ENCODE assay signal across 24 cellular contexts in the genomic region with DNA sequence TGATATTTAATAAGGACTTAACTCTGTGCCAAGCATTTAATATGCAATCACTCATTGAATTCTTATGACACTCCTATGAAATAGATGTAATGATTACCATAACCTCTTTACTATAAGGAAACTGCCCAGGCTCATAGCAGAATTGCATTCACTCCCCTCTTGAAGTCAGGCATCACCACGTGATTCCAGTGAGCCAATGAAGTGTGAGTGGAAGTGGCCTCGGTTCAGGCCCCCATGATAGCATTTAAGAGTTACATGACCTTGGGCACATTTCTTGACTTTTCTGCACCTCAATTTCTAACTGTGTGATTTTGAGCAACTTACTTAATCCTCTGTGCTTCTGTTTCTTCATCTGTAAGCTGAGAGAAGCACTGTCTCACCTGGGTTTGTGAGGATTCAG.
"Had no signal": no experiment of that assay in that cellular context is flagged by ENCODE, and none has a peak within 500 bp of the region (broad histone marks: within the 10 kb centered on the region; RNA-seq: fewer than 3 reads in every experiment).

No MANE protein-coding gene starts in this region.

- H3K4me1 ChIP-seq: neural progenitor cell, parathyroid adenoma, psoas muscle, suprapubic skin, testis, tibial artery, transverse colon, upper lobe of right lung, uterus had no signal

- H3K27me3 Mint-ChIP-seq: stimulated activated naive CD8-positive, alpha-beta T cell treated with anti-CD3 and anti-CD28 coated beads, Interleukin-15, amount 100 ng/mL, for 72 hours had no signal

- H3K36me3 ChIP-seq: neural progenitor cell, ovary, spleen, suprapubic skin, tibial artery, transverse colon, upper lobe of right lung, uterus had no signal

- H3K79me2 ChIP-seq: parathyroid adenoma had no signal

- H3K9me3 Mint-ChIP-seq: natural killer cell; nephron; neural progenitor cell; stimulated activated naive CD8-positive, alpha-beta T cell treated with anti-CD3 and anti-CD28 coated beads, Interleukin-15, amount 100 ng/mL, for 72 hours; type B pancreatic cell had no signal

- DNase-seq: natural killer cell; occipital lobe; psoas muscle; spleen; stimulated activated CD4-positive, alpha-beta T cell treated with anti-CD3 and anti-CD28 coated beads, Interleukin-12 subunit alpha, Interleukin-12 subunit beta, amount 100 ng/mL, for 4 hours; stimulated activated CD4-positive, alpha-beta T cell treated with anti-CD3 and anti-CD28 coated beads, Interleukin-4, amount 100 ng/mL, for 1 hour; stimulated activated CD8-positive, alpha-beta memory T cell treated with anti-CD3 and anti-CD28 coated beads, Interleukin-4, amount 100 ng/mL, for 48 hours; stimulated activated naive CD8-positive, alpha-beta T cell treated with anti-CD3 and anti-CD28 coated beads, Interleukin-15, Interleukin-2, amounts not matched to agents 100 U/mL and 50 U/mL, for 24 hours; tibial artery; upper lobe of right lung had no signal

- H3K4me3 Mint-ChIP-seq: natural killer cell; nephron; neural progenitor cell; stimulated activated memory B cell treated with anti-CD40 and anti-IgM and Interleukin-4, amounts not matched to agents 10 μg/mL and 1 μg/mL and 100 μg/mL, for 72 hours; stimulated activated naive CD8-positive, alpha-beta T cell treated with anti-CD3 and anti-CD28 coated beads, Interleukin-15, amount 100 ng/mL, for 72 hours; type B pancreatic cell had no signal

- H3K36me3 Mint-ChIP-seq: natural killer cell; neural progenitor cell; stimulated activated memory B cell treated with anti-CD40 and anti-IgM and Interleukin-4, amounts not matched to agents 10 μg/mL and 1 μg/mL and 100 μg/mL, for 72 hours; type B pancreatic cell had no signal

- H3K9ac ChIP-seq: neural progenitor cell, parathyroid adenoma had no signal

- H3K27ac ChIP-seq: neural progenitor cell, ovary, parathyroid adenoma, psoas muscle, skin epidermis, spleen, suprapubic skin, testis, tibial artery, transverse colon, upper lobe of right lung, uterus had no signal

- ATAC-seq: psoas muscle; stimulated activated memory B cell treated with anti-CD40 and anti-IgM and Interleukin-4, amounts not matched to agents 10 μg/mL and 1 μg/mL and 100 μg/mL, for 72 hours; stimulated activated naive CD8-positive, alpha-beta T cell treated with anti-CD3 and anti-CD28 coated beads, Interleukin-15, Interleukin-2, amounts not matched to agents 100 U/mL and 50 U/mL, for 24 hours had no signal

- H2AFZ ChIP-seq: neural progenitor cell, parathyroid adenoma had no signal

- H3K27me3 ChIP-seq: neural progenitor cell, ovary, spleen, testis, tibial artery, transverse colon, upper lobe of right lung, uterus had no signal

- H3K4me2 ChIP-seq: neural progenitor cell, smooth muscle cell had no signal

- H3K9me3 ChIP-seq: ovary, psoas muscle, suprapubic skin, testis, tibial artery, transverse colon, upper lobe of right lung, uterus had no signal

- H3K27ac Mint-ChIP-seq: natural killer cell; nephron; neural progenitor cell; progenitor cell of endocrine pancreas; stimulated activated memory B cell treated with anti-CD40 and anti-IgM and Interleukin-4, amounts not matched to agents 10 μg/mL and 1 μg/mL and 100 μg/mL, for 72 hours; stimulated activated naive CD8-positive, alpha-beta T cell treated with anti-CD3 and anti-CD28 coated beads, Interleukin-15, amount 100 ng/mL, for 72 hours; type B pancreatic cell had no signal

- H3K4me3 ChIP-seq: neural progenitor cell, ovary, psoas muscle, skin epidermis, smooth muscle cell, spleen, suprapubic skin, testis, tibial artery, transverse colon, upper lobe of right lung, uterus had no signal

- H3K4me1 Mint-ChIP-seq: natural killer cell; nephron; neural progenitor cell; stimulated activated memory B cell treated with anti-CD40 and anti-IgM and Interleukin-4, amounts not matched to agents 10 μg/mL and 1 μg/mL and 100 μg/mL, for 72 hours; stimulated activated naive CD8-positive, alpha-beta T cell treated with anti-CD3 and anti-CD28 coated beads, Interleukin-15, amount 100 ng/mL, for 72 hours had no signal
